ENCODE assay signal across 22 cellular contexts in genomic region chr1:12228979-12229378, GRCh38. TPM values are rescaled to one million over a fixed set of nuclear protein-coding genes. Genes with fewer than 3 reads are reported as not detected.
DNase-seq lines count a peak whose midpoint lies in the region; ATAC-seq, FAIRE-seq and TF ChIP-seq lines count a peak whose summit lies in the region.
"Had no signal": no experiment of that assay in that cellular context is flagged by ENCODE, and none has a peak within 500 bp of the region (broad histone marks: within the 10 kb centered on the region; RNA-seq: fewer than 3 reads in every experiment).

No MANE protein-coding gene starts in this region.

- H3K79me1 ChIP-seq in neuronal stem cell (ENCODE audit: low read depth, low read length), result peaks cover 8% of the 10 kb centered on the region

- no peak overlapping the region for H3K4me2 ChIP-seq in neuronal stem cell (ENCODE audit: insufficient read depth, low read length, poor library complexity, severe bottlenecking)
- H3K4me2 ChIP-seq: SK-N-SH had no signal

- H2BK5ac ChIP-seq in neuronal stem cell (ENCODE audit: low read length), result no peak overlapping the region

- peak overlapping the region; percentile 84 to 93 (median 87) for H3K4me3 Mint-ChIP-seq in CD4-positive, CD25-positive, alpha-beta regulatory T cell
- H3K4me3 Mint-ChIP-seq in Caco-2 (ENCODE audit: unreplicated experiment) (peak overlapping the region; percentile 76), memory B cell (no peak overlapping the region)
- peak overlapping the region; percentile 63 for H3K4me3 Mint-ChIP-seq in activated T-helper 17 cell treated with anti-CD3 and anti-CD28 coated beads, Interleukin-2, amount 50 U/mL, for 72 hours

- H2BK15ac ChIP-seq in neuronal stem cell (ENCODE audit: low read length), result no peak overlapping the region

- no peaks in the 10 kb centered on the region for H3K27me3 ChIP-seq in CD4-positive, CD25-positive, alpha-beta regulatory T cell (ENCODE audit: control insufficient read depth, insufficient read depth, low read length)
- H3K27me3 ChIP-seq in Caco-2 (replicated peaks; ENCODE audit: control insufficient read depth, insufficient read depth, low read length) (no peaks in the 10 kb centered on the region), H7 (ENCODE audit: control insufficient read depth, insufficient read depth, low read length) (no peaks in the 10 kb centered on the region), neuronal stem cell (ENCODE audit: control insufficient read depth in 3 of 3, insufficient read depth in 3 of 3, low read depth in 1 of 3, low read length in 3 of 3) (no peaks in the 10 kb centered on the region)
- H3K27me3 ChIP-seq: heart right ventricle, right atrium auricular region, upper lobe of left lung had no signal

- FAIRE-seq in HTR-8/SVneo (lab: Jason Lieb, UNC), result no peak
- FAIRE-seq: colon, endometrium, RCC 7860 had no signal

- no peaks in the 10 kb centered on the region for H3K36me3 Mint-ChIP-seq in CD4-positive, CD25-positive, alpha-beta regulatory T cell
- H3K36me3 Mint-ChIP-seq in Caco-2 (ENCODE audit: insufficient read depth, unreplicated experiment) (no peaks in the 10 kb centered on the region), memory B cell (no peaks in the 10 kb centered on the region)
- no peaks in the 10 kb centered on the region for H3K36me3 Mint-ChIP-seq in activated T-helper 17 cell treated with anti-CD3 and anti-CD28 coated beads, Interleukin-2, amount 50 U/mL, for 72 hours (ENCODE audit: low read depth)

- peaks cover under 1% of the 10 kb centered on the region for H3K36me3 ChIP-seq in CD4-positive, CD25-positive, alpha-beta regulatory T cell (ENCODE audit: control insufficient read depth, insufficient read depth, low read length)
- H3K36me3 ChIP-seq in Caco-2 (ENCODE audit: control insufficient read depth, insufficient read depth, low read length) (no peaks in the 10 kb centered on the region), H7 (replicated peaks; ENCODE audit: control insufficient read depth, insufficient read depth, low read length) (no peaks in the 10 kb centered on the region), neuronal stem cell (replicated peaks in 1 of 2; ENCODE audit: control insufficient read depth in 2 of 2, insufficient read depth in 2 of 2, low read length in 2 of 2) (no peaks in the 10 kb centered on the region)
- H3K36me3 ChIP-seq: right atrium auricular region had no signal

- H3K27me3 Mint-ChIP-seq in CD4-positive, CD25-positive, alpha-beta regulatory T cell, result peaks cover 11% of the 10 kb centered on the region
- H3K27me3 Mint-ChIP-seq in Caco-2 (ENCODE audit: insufficient read depth, unreplicated experiment) (no peaks in the 10 kb centered on the region), memory B cell (no peaks in the 10 kb centered on the region)
- no peaks in the 10 kb centered on the region for H3K27me3 Mint-ChIP-seq in activated T-helper 17 cell treated with anti-CD3 and anti-CD28 coated beads, Interleukin-2, amount 50 U/mL, for 72 hours

- H3K9ac ChIP-seq in neuronal stem cell (ENCODE audit: low read depth, low read length, poor library complexity), result no peak overlapping the region
- H3K9ac ChIP-seq: SK-N-SH had no signal

- peaks cover 10 to 31% (median 22%) of the 10 kb centered on the region in 4 donors for H3K4me1 Mint-ChIP-seq in CD4-positive, CD25-positive, alpha-beta regulatory T cell
- no peaks in the 10 kb centered on the region for H3K4me1 Mint-ChIP-seq in Caco-2 (ENCODE audit: low read depth, unreplicated experiment)
- no peaks in the 10 kb centered on the region for H3K4me1 Mint-ChIP-seq in activated T-helper 17 cell treated with anti-CD3 and anti-CD28 coated beads, Interleukin-2, amount 50 U/mL, for 72 hours
- H3K4me1 Mint-ChIP-seq in memory B cell, result peaks cover 14% of the 10 kb centered on the region

- no peaks in the 10 kb centered on the region for H3K9me3 ChIP-seq in CD4-positive, CD25-positive, alpha-beta regulatory T cell (ENCODE audit: control insufficient read depth in 2 of 2, low read length in 2 of 2)
- H3K9me3 ChIP-seq in Caco-2 (no peaks in the 10 kb centered on the region), neuronal stem cell (replicated peaks in 1 of 2; ENCODE audit: control insufficient read depth in 2 of 2, insufficient read depth in 1 of 2, low read depth in 1 of 2, low read length in 2 of 2) (no peaks in the 10 kb centered on the region)
- H3K9me3 ChIP-seq: heart right ventricle, mucosa of descending colon, right atrium auricular region, SK-N-SH, upper lobe of left lung had no signal

- no peak overlapping the region for H2BK120ac ChIP-seq in neuronal stem cell (ENCODE audit: low read depth, low read length)

- H3K18ac ChIP-seq in neuronal stem cell (ENCODE audit: low read length), result no peak overlapping the region

- H2BK12ac ChIP-seq in neuronal stem cell (ENCODE audit: low read length), result no peak overlapping the region

- no peak for TF ChIP-seq CTCF in Caco-2 (IDR thresholded peaks at IDR 0.05; ENCODE audit: insufficient read depth in 1 of 2, low read depth in 1 of 2, low read length in 1 of 2, severe bottlenecking in 1 of 2, unreplicated experiment in 1 of 2)

- CTCF ChIA-PET in Caco-2 (lab: Charles Lee), result no interaction called here

- peak overlapping the region in 1 of 3 donors; percentile 75 for H3K27ac Mint-ChIP-seq in CD4-positive, CD25-positive, alpha-beta regulatory T cell
- peak overlapping the region; percentile 75 for H3K27ac Mint-ChIP-seq in Caco-2 (ENCODE audit: unreplicated experiment)
- H3K27ac Mint-ChIP-seq in activated T-helper 17 cell treated with anti-CD3 and anti-CD28 coated beads, Interleukin-2, amount 50 U/mL, for 72 hours, result peak overlapping the region; percentile 77
- peak overlapping the region; percentile 76 for H3K27ac Mint-ChIP-seq in memory B cell

- H3K23ac ChIP-seq in neuronal stem cell (ENCODE audit: low read depth, low read length, poor library complexity), result no peak overlapping the region

- no peak overlapping the region for H2AFZ ChIP-seq in neuronal stem cell (ENCODE audit: low read length)

- DNase-seq in CD4-positive, CD25-positive, alpha-beta regulatory T cell, result no peak
- no peak for DNase-seq in Caco-2
- DNase-seq in memory B cell (ENCODE audit: low spot score in 2 of 2), result no peak
- no peak for DNase-seq in HTR-8/SVneo (ENCODE audit: insufficient read length, low spot score)
- DNase-seq in H7, result no peak
- DNase-seq in neuronal stem cell (ENCODE audit: low spot score), result no peak
- DNase-seq: activated CD4-positive, alpha-beta T cell treated with anti-CD3 and anti-CD28 coated beads for 1 hour; COR-L47; EL; heart right ventricle; left ventricle myocardium superior; NCI-H2081 treated with DMSO at 0.1 percent for 48 hours; SK-N-SH; stimulated activated CD4-positive, alpha-beta T cell treated with anti-CD3 and anti-CD28 coated beads, Interleukin-12 subunit alpha, Interleukin-12 subunit beta, amount 100 ng/mL, for 4 hours; upper lobe of left lung had no signal

- no peak overlapping the region for H2AK5ac ChIP-seq in neuronal stem cell (ENCODE audit: low read depth, low read length)

- H4K91ac ChIP-seq in neuronal stem cell (ENCODE audit: low read depth, low read length, poor library complexity), result no peak overlapping the region

- BruUV-seq in Caco-2 (replicated peaks; lab: Mats Ljungman, UMichigan), result no TSS peak

- no CpG with 5 or more reads among the region's 7 CpGs for WGBS in neuronal stem cell (ENCODE audit: extremely low coverage in 2 of 2, insufficient read length in 2 of 2, insufficient replicate concordance in 1 of 2), 2 donors

- ATAC-seq in CD4-positive, CD25-positive, alpha-beta regulatory T cell (ENCODE audit: low read depth in 2 of 2), result no peak
- no peak for ATAC-seq in activated T-helper 17 cell treated with anti-CD3 and anti-CD28 coated beads, Interleukin-2, amount 50 U/mL, for 72 hours (replicated peaks)
- no peak for ATAC-seq in memory B cell (ENCODE audit: low read depth)
- no peak for ATAC-seq in esophagus mucosa

- H3K14ac ChIP-seq in neuronal stem cell (ENCODE audit: low read length), result no peak overlapping the region

- H3K4me3 ChIP-seq in CD4-positive, CD25-positive, alpha-beta regulatory T cell (ENCODE audit: low read depth, low read length), result no peak overlapping the region
- H3K4me3 ChIP-seq in Caco-2 (ENCODE audit: low read depth, low read length), result no peak overlapping the region
- no peak overlapping the region for H3K4me3 ChIP-seq in H7 (ENCODE audit: insufficient read depth, low read depth, low read length)
- no peak overlapping the region for H3K4me3 ChIP-seq in neuronal stem cell (ENCODE audit: low read length in 2 of 2)
- H3K4me3 ChIP-seq: mucosa of descending colon had no signal

- POLR2A ChIA-PET in Caco-2 (lab: Charles Lee), result no interaction called here

- H3K27ac ChIP-seq in CD4-positive, CD25-positive, alpha-beta regulatory T cell (ENCODE audit: insufficient read depth, low read length, poor library complexity, severe bottlenecking), result no peak overlapping the region
- H3K27ac ChIP-seq in neuronal stem cell (replicated peaks; ENCODE audit: low read length), result no peak overlapping the region
- H3K27ac ChIP-seq: right atrium auricular region had no signal

- H3K4me1 ChIP-seq in CD4-positive, CD25-positive, alpha-beta regulatory T cell (ENCODE audit: control insufficient read depth, insufficient read depth, low read length, poor library complexity, severe bottlenecking), result peaks cover 29% of the 10 kb centered on the region
- H3K4me1 ChIP-seq in Caco-2 (peaks cover 8% of the 10 kb centered on the region), neuronal stem cell (ENCODE audit: control insufficient read depth in 2 of 2, insufficient read depth in 1 of 2, low read depth in 1 of 2, low read length in 2 of 2) (peaks cover 3 to 4% of the 10 kb centered on the region in 2 donors)

- no peak overlapping the region for H4K8ac ChIP-seq in neuronal stem cell (ENCODE audit: low read depth, low read length)

- H3K9me3 Mint-ChIP-seq in CD4-positive, CD25-positive, alpha-beta regulatory T cell, result peaks cover 0 to 2% (median 0%) of the 10 kb centered on the region in 7 donors
- H3K9me3 Mint-ChIP-seq in Caco-2 (ENCODE audit: unreplicated experiment) (peaks cover 6% of the 10 kb centered on the region), memory B cell (no peaks in the 10 kb centered on the region)
- H3K9me3 Mint-ChIP-seq in activated T-helper 17 cell treated with anti-CD3 and anti-CD28 coated beads, Interleukin-2, amount 50 U/mL, for 72 hours, result no peaks in the 10 kb centered on the region

- intact Hi-C loops in Caco-2 (cut with micrococcal nuclease; ENCODE audit: unreplicated experiment), result no loop called here

- no peak overlapping the region for H3K4ac ChIP-seq in neuronal stem cell (ENCODE audit: low read length)

RNA-seq across cellular contexts. Expression of gene VPS13D, which starts 0.9 kb away (rescaled TPM):
- 96.0 TPM for total RNA-seq in CD4-positive, CD25-positive, alpha-beta regulatory T cell
- polyA plus RNA-seq in CD4-positive, CD25-positive, alpha-beta regulatory T cell, result 10 to 100 TPM in 2 of 4 donors, 1 to 10 TPM in 2; 8.1 to 11.6 (median 9.9) TPM
- total RNA-seq in Caco-2 (2022) (22.7 and 25.6 TPM in 2 replicates), esophagus mucosa (69.4 TPM)
- 10 to 100 TPM; 30.4 to 35.6 TPM for total RNA-seq in activated T-helper 17 cell treated with anti-CD3 and anti-CD28 coated beads, Interleukin-2, amount 50 U/mL, for 72 hours
- total RNA-seq in H7 (2014; rRNA removed; shearing (Covaris generic)), result 13.1 and 23.7 TPM in 2 replicates
- 4.5 TPM for polyA plus RNA-seq in neuronal stem cell (2013, experiment 1 of 2)
- polyA plus RNA-seq in neuronal stem cell (2013, experiment 2 of 2), result 4.2 TPM
